11 cellular contexts compared by ENCODE assay signal in genomic region chr17:40093005-40093579, GRCh38. TPM values are rescaled to one million over a fixed set of nuclear protein-coding genes. Genes with fewer than 3 reads are reported as not detected.
DNase-seq lines count a peak whose midpoint lies in the region; ATAC-seq and TF ChIP-seq lines count a peak whose summit lies in the region.
"Had no signal": no experiment of that assay in that cellular context is flagged by ENCODE, and none has a peak within 500 bp of the region (broad histone marks: within the 10 kb centered on the region; RNA-seq: fewer than 3 reads in every experiment).

No MANE protein-coding gene starts in this region.

- no peak overlapping the region for H3K9ac ChIP-seq in mammary epithelial cell (ENCODE audit: insufficient read depth, low read length)

- peaks cover 56% of the 10 kb centered on the region for H3K36me3 Mint-ChIP-seq in MCF 10A (ENCODE audit: insufficient read depth, unreplicated experiment)

- peak overlapping the region; percentile 24 for H3K27ac Mint-ChIP-seq in MCF 10A (ENCODE audit: low read depth, unreplicated experiment)

- in situ Hi-C loops in mammary epithelial cell (cut with MboI; ENCODE audit: low sequenced_read_pairs in 2 of 2): no loop called here

- POLR2A ChIA-PET in MCF 10A (lab: Yijun Ruan, JAX): interaction anchor here (0.5 to 0.9 kb wide), 2 partner anchors 18 to 1398 kb away, joined by 3 read pairs; no protein-coding TSS in a partner anchor

- ATAC-seq in HG02763 (IDR thresholded peaks at IDR 0.05; ENCODE audit: unreplicated experiment): no peak
- ATAC-seq: Panc1 had no signal

- dilution Hi-C loops in mammary epithelial cell (cut with HindIII; ENCODE audit: low sequenced_read_pairs): no loop called here

- peaks cover 19% of the 10 kb centered on the region for H3K4me1 ChIP-seq in mammary epithelial cell (ENCODE audit: insufficient read depth, low read length)
- H3K4me1 ChIP-seq in esophagus (ENCODE audit: control insufficient read depth in 2 of 2, insufficient read depth in 2 of 2, low read length in 1 of 2): peaks cover 13 to 26% of the 10 kb centered on the region in 2 donors
- peaks cover 34 to 40% of the 10 kb centered on the region in 2 experiments for H3K4me1 ChIP-seq in neutrophil (ENCODE audit: control insufficient read depth in 1 of 2, insufficient read depth in 1 of 2, low read depth in 1 of 2, low read length in 1 of 2)

- TF ChIP-seq CTCF in MCF 10A (IDR thresholded peaks at IDR 0.05; ENCODE audit: unreplicated experiment) (no peak), mammary epithelial cell (conservative IDR thresholded peaks at IDR 0.05 in 1 of 2, IDR thresholded peaks at IDR 0.05 in 1 of 2; ENCODE audit: extremely low read depth in 1 of 2, insufficient read depth in 1 of 2, low read depth in 1 of 2, low read length in 2 of 2) (no peak), neutrophil (IDR thresholded peaks at IDR 0.05) (no peak)

- H3K4me2 ChIP-seq in mammary epithelial cell (ENCODE audit: insufficient read depth, low read depth, low read length): no peak overlapping the region

- H3K4me3 ChIP-seq in mammary epithelial cell (replicated peaks in 1 of 3; ENCODE audit: insufficient read depth in 1 of 3, low read depth in 2 of 3, low read length in 3 of 3) (no peak overlapping the region), esophagus (ENCODE audit: low read depth in 1 of 2, low read length in 2 of 2) (no peak overlapping the region), neutrophil (ENCODE audit: low read depth in 1 of 2, low read length in 1 of 2) (no peak overlapping the region)

- H3K9me3 Mint-ChIP-seq in MCF 10A (ENCODE audit: unreplicated experiment): no peaks in the 10 kb centered on the region

- CTCF ChIA-PET in MCF 10A (lab: Yijun Ruan, JAX) (interaction anchor here (0.6 to 1.9 kb wide), 4 partner anchors 12 to 1719 kb away, joined by 3 to 9 read pairs (median 4); no protein-coding TSS in a partner anchor), mammary epithelial cell (lab: Charles Lee; ENCODE audit: low non-redundant PET) (interaction anchor here (0.6 kb wide), 1 partner anchor 20 kb away, joined by 5 read pairs; no protein-coding TSS in a partner anchor)

- no peak overlapping the region for H2AFZ ChIP-seq in mammary epithelial cell (ENCODE audit: low read depth, low read length)

- H3K36me3 ChIP-seq in mammary epithelial cell (ENCODE audit: insufficient read depth, low read length): peaks cover 18% of the 10 kb centered on the region
- peaks cover 25 to 54% of the 10 kb centered on the region in 2 donors for H3K36me3 ChIP-seq in esophagus (ENCODE audit: control insufficient read depth in 2 of 2, insufficient read depth in 2 of 2, low read length in 1 of 2)
- peaks cover 60% of the 10 kb centered on the region for H3K36me3 ChIP-seq in neutrophil

- H3K4me1 Mint-ChIP-seq in MCF 10A (ENCODE audit: insufficient read depth, unreplicated experiment): peaks cover 12% of the 10 kb centered on the region

- DNase-seq in MCF 10A (ENCODE audit: unreplicated experiment): no peak
- no peak for DNase-seq in mammary epithelial cell
- DNase-seq in ureter (ENCODE audit: low spot score): peak; percentile 46
- no peak for DNase-seq in AG08396 (ENCODE audit: low spot score)
- DNase-seq in activated CD4-positive, alpha-beta T cell treated with anti-CD3 and anti-CD28 coated beads for 4 hours: no peak
- DNase-seq: activated T-cell treated with anti-CD3 and anti-CD28 coated beads for 4 hours; stimulated activated CD4-positive, alpha-beta T cell treated with anti-CD3 and anti-CD28 coated beads, Interleukin-4, amount 100 ng/mL, for 24 hours had no signal

- BruUV-seq in MCF 10A (replicated peaks; lab: Mats Ljungman, UMichigan) (no TSS peak), mammary epithelial cell (replicated peaks; lab: Mats Ljungman, UMichigan) (no TSS peak)

- no peaks in the 10 kb centered on the region for H3K27me3 ChIP-seq in mammary epithelial cell (ENCODE audit: insufficient read depth, low read length)
- no peaks in the 10 kb centered on the region for H3K27me3 ChIP-seq in esophagus (ENCODE audit: control insufficient read depth in 1 of 2, insufficient read depth in 2 of 2, low read length in 2 of 2)
- H3K27me3 ChIP-seq in neutrophil: no peaks in the 10 kb centered on the region

- H3K27ac ChIP-seq in mammary epithelial cell (ENCODE audit: insufficient read depth, low read depth, low read length): no peak overlapping the region
- peak overlapping the region; percentile 46 to 100 for H3K27ac ChIP-seq in esophagus (ENCODE audit: low read depth in 2 of 2, low read length in 1 of 2)
- H3K27ac ChIP-seq in neutrophil: peak overlapping the region; percentile 97

- H3K27me3 Mint-ChIP-seq in MCF 10A (ENCODE audit: insufficient read depth, unreplicated experiment): no peaks in the 10 kb centered on the region

- H3K4me3 Mint-ChIP-seq in MCF 10A (ENCODE audit: unreplicated experiment): no peak overlapping the region

- intact Hi-C loops in MCF 10A (cut with micrococcal nuclease) (no loop called here), mammary epithelial cell (cut with micrococcal nuclease) (no loop called here)

- H4K20me1 ChIP-seq in mammary epithelial cell (ENCODE audit: insufficient read depth, low read length): no peaks in the 10 kb centered on the region

- 70% methylated on average over 28 of the region's 29 CpGs for WGBS in mammary epithelial cell (ENCODE audit: low coverage, missing lambda C conversion rate)
- WGBS in esophagus, 2 donors: 73 to 75% methylated on average over 29 of the region's 29 CpGs

- peaks cover 19% of the 10 kb centered on the region for H3K79me2 ChIP-seq in mammary epithelial cell (ENCODE audit: insufficient read depth, low read length)

- H3K9me3 ChIP-seq in mammary epithelial cell (replicated peaks; ENCODE audit: insufficient read depth, low read length) (no peaks in the 10 kb centered on the region), esophagus (ENCODE audit: control insufficient read depth in 2 of 2, insufficient read depth in 1 of 2, low read depth in 1 of 2, low read length in 1 of 2) (no peaks in the 10 kb centered on the region), neutrophil (no peaks in the 10 kb centered on the region)

RNA-seq across cellular contexts. Expression of gene NR1D1, which starts 7.3 kb away (rescaled TPM):
- total RNA-seq in MCF 10A (2022) (7.5 and 8.8 TPM in 2 replicates), mammary epithelial cell (10 to 100 TPM in 1 of 2 donors, 1 to 10 TPM in 1; 2.0 to 25.9 TPM), ureter (26.0 TPM)
- polyA plus RNA-seq in mammary epithelial cell (7.9 TPM), esophagus (10 to 100 TPM; 23.6 to 24.6 TPM)
- polyA minus RNA-seq in mammary epithelial cell: 41.0 TPM

RNA-seq across cellular contexts. Expression of gene MSL1, which starts 28.7 kb away (rescaled TPM):
- total RNA-seq in MCF 10A (2022) (59.8 and 62.2 TPM in 2 replicates), mammary epithelial cell (10 to 100 TPM; 36.8 to 72.1 TPM), ureter (91.3 TPM)
- polyA plus RNA-seq in mammary epithelial cell (41.3 TPM), esophagus (10 to 100 TPM; 42.1 to 59.5 TPM)
- 53.9 TPM for polyA minus RNA-seq in mammary epithelial cell

RNA-seq across cellular contexts. Expression of gene THRA, which starts 30.3 kb away (rescaled TPM):
- total RNA-seq in MCF 10A (2022) (5.5 and 6.4 TPM in 2 replicates), mammary epithelial cell (10 to 100 TPM; 10.8 to 11.7 TPM), ureter (54.7 TPM)
- polyA plus RNA-seq in mammary epithelial cell (10.0 TPM), esophagus (10 to 100 TPM; 10.5 to 11.0 TPM)
- polyA minus RNA-seq in mammary epithelial cell: 33.1 TPM

RNA-seq across cellular contexts. Expression of gene MED24, which starts 38.9 kb away (rescaled TPM):
- total RNA-seq in MCF 10A (2022): 66.6 and 88.5 TPM in 2 replicates
- total RNA-seq in mammary epithelial cell: 10 to 100 TPM; 59.3 to 85.6 TPM
- 91.2 TPM for polyA plus RNA-seq in mammary epithelial cell
- polyA minus RNA-seq in mammary epithelial cell: 116 TPM
- polyA plus RNA-seq in esophagus: 10 to 100 TPM; 37.7 to 43.7 TPM
- total RNA-seq in ureter: 87.9 TPM

RNA-seq across cellular contexts. Expression of gene CASC3, which starts 47.2 kb away (rescaled TPM):
- total RNA-seq in MCF 10A (2022) (73.5 and 78.3 TPM in 2 replicates), mammary epithelial cell (10 to 100 TPM; 28.7 to 61.9 TPM), ureter (121 TPM)
- polyA plus RNA-seq in mammary epithelial cell (25.7 TPM), esophagus (10 to 100 TPM; 24.3 to 24.6 TPM)
- polyA minus RNA-seq in mammary epithelial cell: 74.9 TPM
